ENCODE assay signal across 23 cellular contexts in genomic region chr2:180508451-180508850, GRCh38.
"Had no signal": no experiment of that assay in that cellular context is flagged by ENCODE, and none has a peak within 500 bp of the region (broad histone marks: within the 10 kb centered on the region; RNA-seq: fewer than 3 reads in every experiment).

No MANE protein-coding gene starts in this region.

- H3K79me2 ChIP-seq: hepatocyte had no signal

- H3K36me3 ChIP-seq: colonic mucosa, esophagus muscularis mucosa, esophagus squamous epithelium, gastrocnemius medialis, gastroesophageal sphincter, heart left ventricle, heart right ventricle had no signal

- H3K4me3 ChIP-seq: colonic mucosa, coronary artery, dorsolateral prefrontal cortex, esophagus muscularis mucosa, esophagus squamous epithelium, gastrocnemius medialis, gastroesophageal sphincter, heart left ventricle, heart right ventricle, hepatocyte had no signal

- H3K27me3 ChIP-seq: colonic mucosa, dorsolateral prefrontal cortex, esophagus muscularis mucosa, esophagus squamous epithelium, foreskin keratinocyte, gastrocnemius medialis, gastroesophageal sphincter, heart left ventricle, hepatocyte had no signal

- H3K4me2 ChIP-seq: hepatocyte had no signal

- H2AFZ ChIP-seq: hepatocyte had no signal

- DNase-seq: colonic mucosa; cortex of kidney; dermis blood vessel endothelial cell; dorsolateral prefrontal cortex; effector CD4-positive, alpha-beta T cell; effector CD8-positive, alpha-beta T cell; effector memory CD4-positive, alpha-beta T cell; effector memory CD8-positive, alpha-beta T cell; endodermal cell; erythroblast; esophagus squamous epithelium; foreskin keratinocyte; foreskin melanocyte; gastrocnemius medialis; glutamatergic neuron; head of caudate nucleus; heart left ventricle; heart right ventricle had no signal

- H3K4me1 ChIP-seq: colonic mucosa, esophagus muscularis mucosa, foreskin keratinocyte, gastrocnemius medialis, heart left ventricle, heart right ventricle had no signal

- H3K27ac ChIP-seq: colonic mucosa, coronary artery, dorsolateral prefrontal cortex, epithelial cell of prostate, esophagus muscularis mucosa, esophagus squamous epithelium, foreskin keratinocyte, gastrocnemius medialis, gastroesophageal sphincter, heart left ventricle, heart right ventricle, hepatocyte had no signal

- H3K9me3 ChIP-seq: colonic mucosa, esophagus muscularis mucosa, esophagus squamous epithelium, gastrocnemius medialis, gastroesophageal sphincter, heart left ventricle, heart right ventricle had no signal
